ENCODE assay signal across 9 cellular contexts in the genomic region with DNA sequence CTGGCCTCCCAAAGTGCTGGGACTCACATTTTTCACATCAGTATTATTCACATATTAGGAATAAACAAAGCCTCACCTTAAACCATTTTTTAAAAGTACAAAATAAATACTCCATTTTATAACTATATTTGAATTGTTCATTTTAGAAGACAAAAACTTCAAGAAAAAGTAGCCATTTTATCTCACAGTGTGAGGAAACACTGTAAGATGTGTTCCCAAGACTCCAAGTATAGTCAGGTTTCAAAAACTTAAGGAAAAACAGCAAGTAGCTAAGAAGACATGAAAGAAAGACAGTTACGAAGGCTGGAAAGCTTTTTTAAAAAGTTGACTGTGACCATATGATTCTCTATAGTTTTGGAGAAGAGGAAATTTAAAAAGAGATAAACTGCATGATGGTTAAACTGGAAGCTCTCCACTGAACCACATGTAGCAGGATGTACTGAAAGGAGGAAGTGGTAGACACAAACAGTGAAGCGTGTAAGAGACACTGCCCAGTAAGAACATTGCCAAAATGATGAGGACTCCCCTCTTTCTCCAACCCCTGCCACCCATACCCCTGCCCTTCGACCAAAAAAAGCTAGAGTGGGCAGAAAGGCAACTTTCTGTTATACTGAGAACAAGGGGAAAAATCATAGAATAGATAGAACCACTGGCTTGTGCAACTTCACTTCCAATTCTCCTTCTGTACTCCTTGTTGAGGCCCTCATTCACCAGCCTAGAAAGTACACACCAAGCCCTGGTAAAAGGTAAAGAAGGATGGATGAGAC. TPM values are rescaled to one million over a fixed set of nuclear protein-coding genes. Genes with fewer than 3 reads are reported as not detected.
DNase-seq lines count a peak whose midpoint lies in the region; ATAC-seq and TF ChIP-seq lines count a peak whose summit lies in the region.
"Had no signal": no experiment of that assay in that cellular context is flagged by ENCODE, and none has a peak within 500 bp of the region (broad histone marks: within the 10 kb centered on the region; RNA-seq: fewer than 3 reads in every experiment).

No MANE protein-coding gene starts in this region.

- no peaks in the 10 kb centered on the region for H4K20me1 ChIP-seq in Karpas-422 (ENCODE audit: insufficient read depth, low read depth, low read length)

- intact Hi-C loops in lower lobe of right lung (cut with DNase I) (no loop called here), psoas muscle (cut with DNase I) (loop anchor here in 1 of 2 donors (10.0 kb wide), 1 partner anchor 246 kb away; no protein-coding TSS in a partner anchor)

- in situ Hi-C loops in G401 (cut with HindIII; ENCODE audit: low sequenced_read_pairs) = no loop called here

- H2AFZ ChIP-seq in Karpas-422 (ENCODE audit: low read length) = no peak overlapping the region

- H3K27me3 ChIP-seq in Karpas-422 (ENCODE audit: low read length) = no peaks in the 10 kb centered on the region
- H3K27me3 ChIP-seq in lower lobe of right lung (ENCODE audit: low read depth) = no peaks in the 10 kb centered on the region
- H3K27me3 ChIP-seq in psoas muscle (ENCODE audit: insufficient read depth in 3 of 3, low read length in 2 of 3) = no peaks in the 10 kb centered on the region

- no peaks in the 10 kb centered on the region for H3K9me3 ChIP-seq in Karpas-422 (ENCODE audit: low read length)
- H3K9me3 ChIP-seq in lower lobe of right lung = no peaks in the 10 kb centered on the region
- no peaks in the 10 kb centered on the region for H3K9me3 ChIP-seq in psoas muscle

- WGBS in psoas muscle, 3 donors = 90 to 92% (median 91%) methylated on average over 3 of the region's 3 CpGs

- no peak overlapping the region for H3K4me2 ChIP-seq in Karpas-422 (ENCODE audit: low read depth, low read length, poor library complexity, severe bottlenecking)

- peaks cover 73% of the 10 kb centered on the region for H3K36me3 ChIP-seq in Karpas-422 (ENCODE audit: insufficient read depth, low read length)
- H3K36me3 ChIP-seq in lower lobe of right lung = peaks cover 83% of the 10 kb centered on the region
- peaks cover 11 to 99% of the 10 kb centered on the region in 2 donors for H3K36me3 ChIP-seq in psoas muscle (ENCODE audit: insufficient read depth in 1 of 2, low read depth in 1 of 2)

- peaks cover 14% of the 10 kb centered on the region for H3K4me1 ChIP-seq in Karpas-422 (ENCODE audit: low read length)
- H3K4me1 ChIP-seq in lower lobe of right lung = no peaks in the 10 kb centered on the region
- H3K4me1 ChIP-seq in psoas muscle = no peaks in the 10 kb centered on the region

- H3K9ac ChIP-seq in Karpas-422 (ENCODE audit: low read length) = no peak overlapping the region

- DNase-seq in Karpas-422 (peak; percentile 56), lower lobe of right lung (no peak), G401 (ENCODE audit: low spot score) (no peak), AG08396 (ENCODE audit: low spot score) (no peak), NCI-H69 (lab: John Stamatoyannopoulos, UW) (no peak), psoas muscle (no peak)
- DNase-seq: glutamatergic neuron had no signal

- H3K4me3 ChIP-seq in Karpas-422 (ENCODE audit: low read length) (no peak overlapping the region), lower lobe of right lung (no peak overlapping the region), psoas muscle (no peak overlapping the region)

- peaks cover 10% of the 10 kb centered on the region for H3K79me2 ChIP-seq in Karpas-422 (ENCODE audit: low read length)

- TF ChIP-seq CTCF in lower lobe of right lung (IDR thresholded peaks at IDR 0.05) (no peak), psoas muscle (IDR thresholded peaks at IDR 0.05) (no peak)

- H3K27ac ChIP-seq in Karpas-422 (ENCODE audit: low read length) = peak overlapping the region; percentile 48
- no peak overlapping the region for H3K27ac ChIP-seq in lower lobe of right lung
- H3K27ac ChIP-seq in psoas muscle = no peak overlapping the region

- no peaks in the 10 kb centered on the region for H3K9me2 ChIP-seq in Karpas-422 (replicated peaks; ENCODE audit: insufficient read depth, low read length)

- peak; percentile 86 for ATAC-seq in GM18520 (IDR thresholded peaks at IDR 0.05; ENCODE audit: unreplicated experiment)
- peak; percentile 90 for ATAC-seq in GM21737 (IDR thresholded peaks at IDR 0.05; ENCODE audit: unreplicated experiment)
- ATAC-seq in lower lobe of right lung = peak; percentile 46 to 75
- ATAC-seq in psoas muscle = no peak

RNA-seq across cellular contexts. Expression of a gene that starts 6.2 kb away (rescaled TPM):
- total RNA-seq in Karpas-422 (2014; rRNA removed; shearing (Covaris generic); ENCODE audit: low replicate concordance) = 22.1 and 25.2 TPM in 2 replicates
- total RNA-seq in lower lobe of right lung (40.0 TPM), psoas muscle (10 to 100 TPM; 23.0 to 31.5 (median 29.3) TPM)
- total RNA-seq in G401 (2014; rRNA removed; shearing (Covaris generic)) = 3.3 and 7.5 TPM in 2 replicates
- polyA plus RNA-seq in psoas muscle = 10 to 100 TPM in 2 of 3 donors, 1 to 10 TPM in 1; 6.7 to 25.9 (median 10.1) TPM

RNA-seq across cellular contexts. Expression of a gene that starts 21.8 kb away (rescaled TPM):
- total RNA-seq in Karpas-422 (2014; rRNA removed; shearing (Covaris generic); ENCODE audit: low replicate concordance) = 58.8 and 83.2 TPM in 2 replicates
- 48.3 TPM for total RNA-seq in lower lobe of right lung
- 71.4 and 77.6 TPM in 2 replicates for total RNA-seq in G401 (2014; rRNA removed; shearing (Covaris generic))
- 10 to 100 TPM; 32.7 to 44.6 (median 42.3) TPM for total RNA-seq in psoas muscle
- polyA plus RNA-seq in psoas muscle = 10 to 100 TPM; 20.5 to 59.3 (median 29.5) TPM

RNA-seq across cellular contexts. Expression of a gene that starts 26.4 kb away (rescaled TPM):
- total RNA-seq in Karpas-422 (2014; rRNA removed; shearing (Covaris generic); ENCODE audit: low replicate concordance) = 16.6 and 40.7 TPM in 2 replicates
- total RNA-seq in lower lobe of right lung (138 TPM), psoas muscle (100 to 1,000 TPM; 121 to 191 (median 156) TPM)
- 75.9 and 93.3 TPM in 2 replicates for total RNA-seq in G401 (2014; rRNA removed; shearing (Covaris generic))
- polyA plus RNA-seq in psoas muscle = 100 to 1,000 TPM in 2 of 3 donors, 10 to 100 TPM in 1; 82.1 to 171 (median 146) TPM

RNA-seq across cellular contexts. Expression of a gene that starts 44.9 kb away (rescaled TPM):
- 18.5 and 49.9 TPM in 2 replicates for total RNA-seq in Karpas-422 (2014; rRNA removed; shearing (Covaris generic); ENCODE audit: low replicate concordance)
- 35.7 TPM for total RNA-seq in lower lobe of right lung
- total RNA-seq in G401 (2014; rRNA removed; shearing (Covaris generic)) = 19.0 and 27.0 TPM in 2 replicates
- 10 to 100 TPM; 13.1 to 33.0 (median 21.4) TPM for total RNA-seq in psoas muscle
- polyA plus RNA-seq in psoas muscle = 10 to 100 TPM; 10.2 to 13.9 (median 11.5) TPM

Comparison
In these comparisons a context has a peak if more than half of its experiments do, and no peak if none do; other contexts are left out.
1. ATAC-seq: peak in GM18520 (single experiment), GM21737 (single experiment) and lower lobe of right lung (2 of 2); none in psoas muscle (0 of 4).